Comparison of ENCODE assay signal across 23 cellular contexts in genomic region chr1:156372265-156372586, GRCh38. TPM values are rescaled to one million over a fixed set of nuclear protein-coding genes. Genes with fewer than 3 reads are reported as not detected.
"Had no signal": no experiment of that assay in that cellular context is flagged by ENCODE, and none has a peak within 500 bp of the region (broad histone marks: within the 10 kb centered on the region; RNA-seq: fewer than 3 reads in every experiment).

No MANE protein-coding gene starts in this region.

- H3K4me2 ChIP-seq: smooth muscle cell had no signal

- DNase-seq: activated B cell treated with CpG ODN at 0.5 μM for 24 hours; activated CD4-positive, alpha-beta T cell treated with anti-CD3 and anti-CD28 coated beads, Interleukin-2, amount 10 ng/mL, durations not matched to agents 24 days and 14 days; activated CD8-positive, alpha-beta memory T cell treated with anti-CD3 and anti-CD28 coated beads, Interleukin-2, amount 50 U/mL, for 4 hours; activated effector memory CD4-positive, alpha-beta T cell treated with Interleukin-2 at 50 U/mL for 16 hours; activated naive CD4-positive, alpha-beta T cell treated with anti-CD3 and anti-CD28 coated beads, Interleukin-2, amount 50 U/mL, for 16 hours; activated T-cell treated with anti-CD3 and anti-CD28 coated beads, Interleukin-2, amount 50 U/mL, for 4 hours; stimulated activated CD4-positive, alpha-beta T cell treated with anti-CD3 and anti-CD28 coated beads, Interleukin-4, amount 100 ng/mL, for 4 hours had no signal

- H3K27me3 ChIP-seq: ascending aorta, breast epithelium had no signal

- ATAC-seq: gastrocnemius medialis; natural killer cell treated with Interleukin-12 subunit alpha and Interleukin-12 subunit beta and Interleukin-15 and Interleukin-18, amount 100 ng/mL, for 72 hours; stimulated activated memory B cell treated with anti-CD40 and anti-IgM and Interleukin-4, amounts not matched to agents 10 μg/mL and 1 μg/mL and 100 μg/mL, for 72 hours had no signal

- H3K4me3 Mint-ChIP-seq: activated B cell treated with CpG ODN at 0.5 μM for 24 hours; activated CD4-positive, alpha-beta T cell treated with anti-CD3 and anti-CD28 coated beads, Interleukin-2, amount 10 ng/mL, durations not matched to agents 24 days and 14 days; activated T-cell treated with anti-CD3 and anti-CD28 coated beads, Interleukin-2, amount 50 U/mL, for 4 hours; mesothelial cell of epicardium; natural killer cell treated with Interleukin-12 subunit alpha and Interleukin-12 subunit beta and Interleukin-15 and Interleukin-18, amount 100 ng/mL, for 72 hours; stimulated activated memory B cell treated with anti-CD40 and anti-IgM and Interleukin-4, amounts not matched to agents 10 μg/mL and 1 μg/mL and 100 μg/mL, for 72 hours had no signal

- H2AFZ ChIP-seq: parathyroid adenoma had no signal

- H3K4me3 ChIP-seq: ascending aorta, breast epithelium, coronary artery, gastrocnemius medialis, left lung, smooth muscle cell had no signal

- H3K36me3 Mint-ChIP-seq: mesothelial cell of epicardium; natural killer cell treated with Interleukin-12 subunit alpha and Interleukin-12 subunit beta and Interleukin-15 and Interleukin-18, amount 100 ng/mL, for 72 hours; stimulated activated memory B cell treated with anti-CD40 and anti-IgM and Interleukin-4, amounts not matched to agents 10 μg/mL and 1 μg/mL and 100 μg/mL, for 72 hours had no signal

- H3K9ac ChIP-seq: parathyroid adenoma had no signal

- H3K9me3 Mint-ChIP-seq: activated B cell treated with CpG ODN at 0.5 μM for 24 hours; activated CD4-positive, alpha-beta T cell treated with anti-CD3 and anti-CD28 coated beads, Interleukin-2, amount 10 ng/mL, durations not matched to agents 24 days and 14 days; activated T-cell treated with anti-CD3 and anti-CD28 coated beads, Interleukin-2, amount 50 U/mL, for 4 hours; mesothelial cell of epicardium; natural killer cell treated with Interleukin-12 subunit alpha and Interleukin-12 subunit beta and Interleukin-15 and Interleukin-18, amount 100 ng/mL, for 72 hours; stimulated activated memory B cell treated with anti-CD40 and anti-IgM and Interleukin-4, amounts not matched to agents 10 μg/mL and 1 μg/mL and 100 μg/mL, for 72 hours had no signal

- H3K79me2 ChIP-seq: parathyroid adenoma had no signal

- H3K36me3 ChIP-seq: ascending aorta, breast epithelium, gastrocnemius medialis, left lung, neutrophil had no signal

- H3K27ac Mint-ChIP-seq: activated B cell treated with CpG ODN at 0.5 μM for 24 hours; activated CD4-positive, alpha-beta T cell treated with anti-CD3 and anti-CD28 coated beads, Interleukin-2, amount 10 ng/mL, durations not matched to agents 24 days and 14 days; mesothelial cell of epicardium; natural killer cell treated with Interleukin-12 subunit alpha and Interleukin-12 subunit beta and Interleukin-15 and Interleukin-18, amount 100 ng/mL, for 72 hours; stimulated activated memory B cell treated with anti-CD40 and anti-IgM and Interleukin-4, amounts not matched to agents 10 μg/mL and 1 μg/mL and 100 μg/mL, for 72 hours had no signal

- H3K27ac ChIP-seq: ascending aorta, breast epithelium, coronary artery, gastrocnemius medialis, left lung, neutrophil, parathyroid adenoma had no signal

- H3K4me1 ChIP-seq: breast epithelium, gastrocnemius medialis had no signal

- H3K9me3 ChIP-seq: ascending aorta, breast epithelium, gastrocnemius medialis, left lung, neutrophil had no signal

RNA-seq across cellular contexts. Expression of gene RHBG, which starts 3.2 kb away (rescaled TPM):
- total RNA-seq: activated B cell treated with CpG ODN at 0.5 μM for 24 hours; activated CD4-positive, alpha-beta T cell treated with anti-CD3 and anti-CD28 coated beads, Interleukin-2, amount 10 ng/mL, durations not matched to agents 24 days and 14 days; activated T-cell treated with anti-CD3 and anti-CD28 coated beads, Interleukin-2, amount 50 U/mL, for 4 hours; ascending aorta; breast epithelium; epithelial cell of proximal tubule; gastrocnemius medialis; left lung; lung microvascular endothelial cell; natural killer cell treated with Interleukin-12 subunit alpha and Interleukin-12 subunit beta and Interleukin-15 and Interleukin-18, amount 100 ng/mL, for 72 hours; sciatic nerve; smooth muscle cell; urinary bladder had no signal
- polyA plus RNA-seq: smooth muscle cell had no signal

RNA-seq across cellular contexts. Expression of gene TSACC, which starts 33.9 kb away (rescaled TPM):
- total RNA-seq: ascending aorta; gastrocnemius medialis; kidney; left lung; lung microvascular endothelial cell; mesothelial cell of epicardium; natural killer cell treated with Interleukin-12 subunit alpha and Interleukin-12 subunit beta and Interleukin-15 and Interleukin-18, amount 100 ng/mL, for 72 hours; sciatic nerve; urinary bladder had no signal
- polyA plus RNA-seq: smooth muscle cell had no signal
